In genomic region chr3:137304313-137305056, GRCh38 we compare ENCODE assay signal across 1 cellular context.
TF ChIP-seq lines count a peak whose summit lies in the region.

No MANE protein-coding gene starts in this region.

TF ChIP-seq in WTC11, 78 proteins besides CTCF, POLR2A, EP300 and RAD21 (continued from another document):
- TF ChIP-seq ELF4 (CRISPR knock-in tag; IDR thresholded peaks at IDR 0.05; ENCODE audit: low read depth): no peak
- no peak for TF ChIP-seq ZNF121 (CRISPR knock-in tag; IDR thresholded peaks at IDR 0.05)
- no peak for TF ChIP-seq ZNF423 (CRISPR knock-in tag; IDR thresholded peaks at IDR 0.05)
- TF ChIP-seq ESRRA (CRISPR knock-in tag; IDR thresholded peaks at IDR 0.05; ENCODE audit: borderline replicate concordance): no peak
- TF ChIP-seq NR2C2 (CRISPR knock-in tag; IDR thresholded peaks at IDR 0.05): no peak
- TF ChIP-seq ERG (CRISPR knock-in tag; IDR thresholded peaks at IDR 0.05): no peak
- TF ChIP-seq ZNF396 (CRISPR knock-in tag; IDR thresholded peaks at IDR 0.05; ENCODE audit: borderline replicate concordance): no peak
- TF ChIP-seq HMGXB4 (CRISPR knock-in tag; IDR thresholded peaks at IDR 0.05): no peak
- no peak for TF ChIP-seq TCF7 (CRISPR knock-in tag; IDR thresholded peaks at IDR 0.05; ENCODE audit: low read depth)
- no peak for TF ChIP-seq MXD4 (CRISPR knock-in tag; IDR thresholded peaks at IDR 0.05; ENCODE audit: borderline replicate concordance)
